In genomic region chr11:28107331-28107725, GRCh38 we compare ENCODE assay signal across 8 cellular contexts. TPM values are rescaled to one million over a fixed set of nuclear protein-coding genes. Genes with fewer than 3 reads are reported as not detected.
DNase-seq lines count a peak whose midpoint lies in the region; ATAC-seq, FAIRE-seq and TF ChIP-seq lines count a peak whose summit lies in the region.

No MANE protein-coding gene starts in this region.

- ATAC-seq in A549 (peak; percentile 25 to 35; a peak in 5 of 6 replicates), right cardiac atrium (no peak), HG03045 (IDR thresholded peaks at IDR 0.05; ENCODE audit: unreplicated experiment) (no peak)

- no peaks in the 10 kb centered on the region for H3K27me3 ChIP-seq in right cardiac atrium (ENCODE audit: control insufficient read depth, insufficient read depth)
- no peaks in the 10 kb centered on the region for H3K27me3 ChIP-seq in skeletal muscle tissue (ENCODE audit: control insufficient read depth in 3 of 3, insufficient read depth in 3 of 3, low read length in 3 of 3)

- H3K9ac ChIP-seq in skeletal muscle tissue (ENCODE audit: low read depth in 1 of 3, low read length in 3 of 3), result peak overlapping the region; percentile 87 to 96 (median 92)

- FAIRE-seq in A549 (lab: Jason Lieb, UNC), result no peak

- CTCF ChIA-PET in A549 (lab: Yijun Ruan, JAX), result interaction anchor here (0.6 to 4.1 kb wide), 8 partner anchors 49 to 1227 kb away, joined by 3 to 23 read pairs (median 3); partner anchors contain the start of gene BDNF

- H3K27ac ChIP-seq in A549, result peak overlapping the region; percentile 70 to 87
- no peak overlapping the region for H3K27ac ChIP-seq in right cardiac atrium (ENCODE audit: low read length)
- H3K27ac ChIP-seq in skeletal muscle tissue (ENCODE audit: low read depth, low read length), result peak overlapping the region; percentile 88

- TF ChIP-seq EP300 in A549 (IDR thresholded peaks at IDR 0.05), result no peak

- H3K9me3 ChIP-seq in A549 (no peaks in the 10 kb centered on the region), right cardiac atrium (ENCODE audit: control insufficient read depth, low read length) (no peaks in the 10 kb centered on the region), skeletal muscle tissue (ENCODE audit: control insufficient read depth in 3 of 3, low read length in 3 of 3) (no peaks in the 10 kb centered on the region)

- peak overlapping the region; percentile 72 for H3K4me2 ChIP-seq in A549

- 1% methylated on average over 10 of the region's 10 CpGs for WGBS in A549 (ENCODE audit: missing lambda C conversion rate)
- WGBS in right cardiac atrium, result under 1% methylated on average over 10 of the region's 10 CpGs

- POLR2A ChIA-PET in A549 (lab: Yijun Ruan, JAX), result interaction anchor here (0.8 to 3.3 kb wide), 7 partner anchors 11 to 729 kb away, joined by 4 to 48 read pairs (median 7); partner anchors contain the start of gene BDNF

- intact Hi-C loops in right cardiac atrium (cut with DNase I), result no loop called here

- H3K4me3 ChIP-seq in A549 (peak overlapping the region; percentile 59), GM12875 (ENCODE audit: low read depth, low read length) (peak overlapping the region; percentile 85), right cardiac atrium (ENCODE audit: low read length) (peak overlapping the region; percentile 76), skeletal muscle tissue (ENCODE audit: low read length in 3 of 3) (peak overlapping the region; percentile 86 to 94 (median 93))
- H3K4me3 ChIP-seq in Jurkat, Clone E6-1 (ENCODE audit: low read length), result peak overlapping the region; percentile 69

- no peak for DNase-seq in A549 (ENCODE audit: low read depth in 1 of 2, low spot score in 1 of 2)
- DNase-seq in Jurkat, Clone E6-1 (ENCODE audit: low read depth, low spot score), result peak; percentile 16
- DNase-seq in activated CD4-positive, alpha-beta T cell treated with anti-CD3 and anti-CD28 coated beads, Interleukin-2, amount 50 U/mL, for 48 hours, result peak; percentile 6 to 20
- no peak for DNase-seq in right cardiac atrium
- no peak for DNase-seq in middle frontal gyrus (ENCODE audit: extremely low spot score, low spot score)

- H3K36me3 ChIP-seq in skeletal muscle tissue (ENCODE audit: control insufficient read depth in 3 of 3, insufficient read depth in 3 of 3, low read length in 3 of 3), result no peaks in the 10 kb centered on the region

- no peak for TF ChIP-seq POLR2A in A549 (IDR thresholded peaks at IDR 0.05; ENCODE audit: low read length)

- TF ChIP-seq RAD21 in A549 (conservative IDR thresholded peaks at IDR 0.05 in 1 of 2, IDR thresholded peaks at IDR 0.05 in 1 of 2), result no peak

- H3K4me1 ChIP-seq in A549 (peaks cover 57% of the 10 kb centered on the region), right cardiac atrium (ENCODE audit: control insufficient read depth, insufficient read depth, low read length) (no peaks in the 10 kb centered on the region), skeletal muscle tissue (ENCODE audit: control insufficient read depth in 3 of 3, insufficient read depth in 3 of 3, low read length in 3 of 3) (peaks cover 16 to 24% (median 23%) of the 10 kb centered on the region in 3 donors)

- TF ChIP-seq CTCF in A549 (IDR thresholded peaks at IDR 0.05) (no peak), GM12875 (IDR thresholded peaks at IDR 0.05; ENCODE audit: borderline replicate concordance, insufficient read depth, low read depth, low read length) (no peak)

TF ChIP-seq in A549, 52 proteins besides CTCF, POLR2A, EP300 and RAD21:
- TF ChIP-seq MAFK (IDR thresholded peaks at IDR 0.05; ENCODE audit: partially characterized antibody), result peak; percentile 29
- TF ChIP-seq FOXS1 (CRISPR knock-in tag; IDR thresholded peaks at IDR 0.05), result no peak
- TF ChIP-seq ZFP36 (IDR thresholded peaks at IDR 0.05; ENCODE audit: borderline replicate concordance, partially characterized antibody), result no peak
- TF ChIP-seq CHD2 (IDR thresholded peaks at IDR 0.05; ENCODE audit: low read length, partially characterized antibody), result no peak
- no peak for TF ChIP-seq BHLHE40 (IDR thresholded peaks at IDR 0.05; ENCODE audit: low read depth, low read length)
- no peak for TF ChIP-seq FOSL2 (IDR thresholded peaks at IDR 0.05)
- 0 out of 2 replicates have a peak, but pooled peaks have one; percentile 22 for TF ChIP-seq FOSL2 (CRISPR knock-in tag; IDR thresholded peaks at IDR 0.05)

RNA-seq across cellular contexts. Expression of gene KIF18A, which starts 0.6 kb away (rescaled TPM):
- polyA plus RNA-seq in A549 (2011; rRNA removed), result 29.8 and 47.2 TPM in 2 replicates
- 7.3 and 7.5 TPM in 2 replicates for polyA plus RNA-seq in A549 (2012; cell fraction: cytosol; rRNA removed)
- 6.7 and 9.3 TPM in 2 replicates for polyA plus RNA-seq in A549 (2012; cell fraction: nucleus; rRNA removed)
- polyA plus RNA-seq in A549 (2017; fragmentation: RNase III; extraction: RNeasy Plus Mini Kit Qiagen cat#74134 plus additional on column Dnase treatment), result 24.8 to 25.6 TPM (median 25.5 TPM) in 3 replicates
- polyA minus RNA-seq in A549 (2011; rRNA and poly(A)+ RNA removed), result 31.7 and 32.2 TPM in 2 replicates
- polyA plus RNA-seq in Jurkat, Clone E6-1 (2012; ENCODE audit: insufficient read depth, insufficient read length), result 17.2 TPM
- under 1 TPM; 0.11 to 0.32 (median 0.23) TPM for total RNA-seq in right cardiac atrium
- polyA plus RNA-seq in right cardiac atrium, result 0.07 TPM
- 4.7 TPM for total RNA-seq in skeletal muscle tissue

RNA-seq across cellular contexts. Expression of gene METTL15, which starts 0.9 kb away (rescaled TPM):
- 21.9 and 23.5 TPM in 2 replicates for polyA plus RNA-seq in A549 (2011; rRNA removed)
- polyA plus RNA-seq in A549 (2012; cell fraction: cytosol; rRNA removed), result 3.9 and 6.1 TPM in 2 replicates
- 3.5 and 5.0 TPM in 2 replicates for polyA plus RNA-seq in A549 (2012; cell fraction: nucleus; rRNA removed)
- 8.9 to 9.5 TPM (median 9.0 TPM) in 3 replicates for polyA plus RNA-seq in A549 (2017; fragmentation: RNase III; extraction: RNeasy Plus Mini Kit Qiagen cat#74134 plus additional on column Dnase treatment)
- polyA minus RNA-seq in A549 (2011; rRNA and poly(A)+ RNA removed), result 47.9 and 48.2 TPM in 2 replicates
- polyA plus RNA-seq in Jurkat, Clone E6-1 (2012; ENCODE audit: insufficient read depth, insufficient read length), result 7.6 TPM
- 10 to 100 TPM in 1 of 4 donors, 1 to 10 TPM in 3; 8.7 to 10.2 (median 9.3) TPM for total RNA-seq in right cardiac atrium
- 4.8 TPM for polyA plus RNA-seq in right cardiac atrium
- 21.9 TPM for total RNA-seq in skeletal muscle tissue

Comparison
In these comparisons a context has a peak if more than half of its experiments do, and no peak if none do; other contexts are left out.
1. ATAC-seq: peak in A549 (2 of 2); none in right cardiac atrium (0 of 2) and HG03045 (single experiment).
2. DNase-seq: peak in Jurkat, Clone E6-1 (single experiment) and activated CD4-positive, alpha-beta T cell treated with anti-CD3 and anti-CD28 coated beads, Interleukin-2, amount 50 U/mL, for 48 hours (2 of 2); none in A549 (0 of 2), right cardiac atrium (0 of 3) and middle frontal gyrus (single experiment).
3. Peak in every context shown above with its lines, with median percentiles within 50 percentile points of each other: H3K4me3 ChIP-seq.